In genomic region chr16:85515830-85516397, GRCh38 we compare ENCODE assay signal across 10 cellular contexts.
DNase-seq lines count a peak whose midpoint lies in the region; ATAC-seq and TF ChIP-seq lines count a peak whose summit lies in the region.
"Had no signal": no experiment of that assay in that cellular context is flagged by ENCODE, and none has a peak within 500 bp of the region (broad histone marks: within the 10 kb centered on the region; RNA-seq: fewer than 3 reads in every experiment).

No MANE protein-coding gene starts in this region.

- H3K4me3 Mint-ChIP-seq in HFFc6 (no peak overlapping the region; the same call in 1 of the 2 replicates), type B pancreatic cell (no peak overlapping the region)

- H3K4me3 ChIP-seq in left lung (no peak overlapping the region), tibial artery (no peak overlapping the region)

- H3K27ac Mint-ChIP-seq in HFFc6: peak overlapping the region; percentile 96
- H3K27ac Mint-ChIP-seq in type B pancreatic cell: no peak overlapping the region

- peaks cover 39% of the 10 kb centered on the region for H3K4me1 Mint-ChIP-seq in HFFc6 (ENCODE audit: low read depth)
- peaks cover 28% of the 10 kb centered on the region for H3K4me1 Mint-ChIP-seq in type B pancreatic cell (ENCODE audit: unreplicated experiment)

- H3K9me3 ChIP-seq in left lung: no peaks in the 10 kb centered on the region
- no peaks in the 10 kb centered on the region for H3K9me3 ChIP-seq in tibial artery

- peaks cover 13 to 37% of the 10 kb centered on the region in 2 donors for H3K4me1 ChIP-seq in left lung
- H3K4me1 ChIP-seq in tibial artery: peaks cover 7 to 41% (median 30%) of the 10 kb centered on the region in 4 donors

- H3K9me3 Mint-ChIP-seq in HFFc6 (no peaks in the 10 kb centered on the region), type B pancreatic cell (no peaks in the 10 kb centered on the region)

- H3K27me3 ChIP-seq in left lung (no peaks in the 10 kb centered on the region), tibial artery (no peaks in the 10 kb centered on the region)

- DNase-seq in HFFc6 (no peak), SW480 (ENCODE audit: low spot score) (peak; percentile 16), left lung (peak; percentile 81 to 82), tibial artery (no peak), type B pancreatic cell (ENCODE audit: extremely low spot score, unreplicated experiment) (no peak)
- no peak for DNase-seq in activated T-cell treated with anti-CD3 and anti-CD28 coated beads, Interleukin-2, amount 50 U/mL, for 1 hour
- DNase-seq: activated CD4-positive, alpha-beta T cell treated with anti-CD3 and anti-CD28 coated beads for 4 hours; central memory CD4-positive, alpha-beta T cell had no signal

- H3K36me3 ChIP-seq in left lung: no peaks in the 10 kb centered on the region
- H3K36me3 ChIP-seq in tibial artery: no peaks in the 10 kb centered on the region

- H3K27ac ChIP-seq in left lung (peak overlapping the region; percentile 73 to 85), tibial artery (peak overlapping the region; percentile 73 to 81)
- H3K27ac ChIP-seq: HL-60 had no signal

- intact Hi-C loops in left lung (cut with DNase I): no loop called here
- intact Hi-C loops in tibial artery (cut with DNase I; ENCODE audit: low total_unique reads): loop anchor here (5.0 kb wide), 1 partner anchor 36 kb away; no protein-coding TSS in a partner anchor

- peak; percentile 62 for ATAC-seq in left lung
- no peak for ATAC-seq in GM19463 (IDR thresholded peaks at IDR 0.05; ENCODE audit: unreplicated experiment)

- H3K27me3 Mint-ChIP-seq in HFFc6 (ENCODE audit: insufficient read depth): peaks cover 4% of the 10 kb centered on the region
- H3K27me3 Mint-ChIP-seq in type B pancreatic cell: no peaks in the 10 kb centered on the region

- H3K36me3 Mint-ChIP-seq in HFFc6 (ENCODE audit: low read depth) (peaks cover 12% of the 10 kb centered on the region), type B pancreatic cell (peaks cover 9% of the 10 kb centered on the region)

- TF ChIP-seq CTCF in HFFc6 (IDR thresholded peaks at IDR 0.05) (no peak), left lung (IDR thresholded peaks at IDR 0.05) (no peak), tibial artery (IDR thresholded peaks at IDR 0.05) (no peak), type B pancreatic cell (conservative IDR thresholded peaks at IDR 0.05) (no peak)

Comparison
In these comparisons a context has a peak if more than half of its experiments do, and no peak if none do; other contexts are left out.
1. DNase-seq: peak in SW480 (single experiment) and left lung (2 of 2); none in HFFc6 (single experiment), tibial artery (0 of 2), activated T-cell treated with anti-CD3 and anti-CD28 coated beads, Interleukin-2, amount 50 U/mL, for 1 hour (single experiment) and type B pancreatic cell (single experiment).